Comparison of ENCODE assay signal across 9 cellular contexts in the genomic region with DNA sequence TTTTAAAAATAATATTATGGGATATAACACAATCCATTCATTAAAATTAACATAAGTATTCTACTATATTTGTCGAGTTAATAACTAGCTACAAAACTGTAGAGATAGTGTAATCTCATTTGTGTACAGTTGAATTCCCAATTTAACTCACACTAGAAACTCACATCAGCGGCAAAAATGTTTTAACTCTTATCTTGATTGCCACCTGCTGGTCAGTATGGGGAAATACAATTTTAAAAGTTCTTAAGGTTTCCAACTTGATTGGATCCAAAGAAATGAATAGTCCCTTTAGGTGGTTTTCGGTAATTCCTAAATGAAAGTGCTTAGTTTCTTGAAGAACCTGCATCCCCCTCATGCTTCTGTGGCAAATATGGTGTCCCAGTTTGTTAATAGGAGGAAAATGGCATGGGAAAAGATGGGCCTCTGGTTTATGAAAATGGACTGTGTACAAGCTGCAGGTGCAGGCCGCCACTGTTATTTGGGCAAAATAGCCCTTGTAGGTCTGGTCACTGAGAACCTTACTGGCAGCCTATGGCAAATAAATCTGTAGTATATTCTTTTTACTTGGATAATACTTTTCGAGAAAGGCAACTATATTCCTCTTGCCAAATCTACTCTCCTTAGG. TPM values are rescaled to one million over a fixed set of nuclear protein-coding genes. Genes with fewer than 3 reads are reported as not detected.
DNase-seq lines count a peak whose midpoint lies in the region; ATAC-seq and TF ChIP-seq lines count a peak whose summit lies in the region.
"Had no signal": no experiment of that assay in that cellular context is flagged by ENCODE, and none has a peak within 500 bp of the region (broad histone marks: within the 10 kb centered on the region; RNA-seq: fewer than 3 reads in every experiment).

No MANE protein-coding gene starts in this region.

- H3K4me1 ChIP-seq in DND-41 (ENCODE audit: insufficient read depth, low read length) = no peaks in the 10 kb centered on the region
- H3K4me1 ChIP-seq in lower lobe of right lung = no peaks in the 10 kb centered on the region
- H3K4me1 ChIP-seq: SJCRH30 had no signal

- H2AFZ ChIP-seq in DND-41 (ENCODE audit: low read depth, low read length) = no peak overlapping the region

- H3K27me3 Mint-ChIP-seq in HFFc6 (ENCODE audit: insufficient read depth) = no peaks in the 10 kb centered on the region

- no peaks in the 10 kb centered on the region for H3K4me1 Mint-ChIP-seq in HFFc6 (ENCODE audit: low read depth)

- H3K4me3 ChIP-seq in DND-41 (ENCODE audit: low read depth in 1 of 2, low read length in 2 of 2) (no peak overlapping the region), brain microvascular endothelial cell (ENCODE audit: low read depth, low read length) (no peak overlapping the region), lower lobe of right lung (no peak overlapping the region)
- H3K4me3 ChIP-seq: SJCRH30 had no signal

- H3K27me3 ChIP-seq in DND-41 (ENCODE audit: insufficient read depth, low read length, poor library complexity) = no peaks in the 10 kb centered on the region
- H3K27me3 ChIP-seq in brain microvascular endothelial cell (replicated peaks) = no peaks in the 10 kb centered on the region
- H3K27me3 ChIP-seq in lower lobe of right lung (ENCODE audit: low read depth) = no peaks in the 10 kb centered on the region
- H3K27me3 ChIP-seq: SJCRH30 had no signal

- H3K27ac ChIP-seq in DND-41 (ENCODE audit: low read length) = no peak overlapping the region
- H3K27ac ChIP-seq in brain microvascular endothelial cell = no peak overlapping the region
- no peak overlapping the region for H3K27ac ChIP-seq in lower lobe of right lung
- H3K27ac ChIP-seq: SJCRH30 had no signal

- in situ Hi-C loops in brain microvascular endothelial cell (cut with HindIII; ENCODE audit: low pct_ligation_motif_present, low sequenced_read_pairs) = no loop called here

- no peak for ATAC-seq in DND-41 (ENCODE audit: insufficient read depth, low read depth)
- peak; percentile 30 to 50 for ATAC-seq in lower lobe of right lung
- ATAC-seq in GM19324 (IDR thresholded peaks at IDR 0.05; ENCODE audit: low FRiP score, unreplicated experiment) = no peak
- no peak for ATAC-seq in HG03097 (IDR thresholded peaks at IDR 0.05; ENCODE audit: low FRiP score, unreplicated experiment)

- H3K9me3 ChIP-seq in DND-41 (ENCODE audit: insufficient read depth, low read length, severe bottlenecking) (no peaks in the 10 kb centered on the region), lower lobe of right lung (no peaks in the 10 kb centered on the region)

- H3K79me2 ChIP-seq in DND-41 (ENCODE audit: insufficient read depth, low read length) = no peaks in the 10 kb centered on the region

- H3K4me2 ChIP-seq in DND-41 (ENCODE audit: insufficient read depth, low read length) = no peak overlapping the region

- H4K20me1 ChIP-seq in DND-41 (ENCODE audit: insufficient read depth, low read length) = no peaks in the 10 kb centered on the region

- no peak overlapping the region for H3K27ac Mint-ChIP-seq in HFFc6

- H3K36me3 ChIP-seq in DND-41 (ENCODE audit: insufficient read depth, low read length) = no peaks in the 10 kb centered on the region
- no peaks in the 10 kb centered on the region for H3K36me3 ChIP-seq in brain microvascular endothelial cell (replicated peaks)
- H3K36me3 ChIP-seq in lower lobe of right lung = no peaks in the 10 kb centered on the region
- H3K36me3 ChIP-seq: SJCRH30 had no signal

- H3K9me3 Mint-ChIP-seq in HFFc6 = peaks cover 7% of the 10 kb centered on the region; the same call in 1 of the 2 replicates

- no peak overlapping the region for H3K9ac ChIP-seq in DND-41 (ENCODE audit: low read depth, low read length)

- no peak for DNase-seq in DND-41
- DNase-seq in HFFc6 = peak; percentile 4
- peak; percentile 59 for DNase-seq in NCI-H2227 (lab: John Stamatoyannopoulos, UW; ENCODE audit: unreplicated experiment)
- no peak for DNase-seq in brain microvascular endothelial cell
- no peak for DNase-seq in lower lobe of right lung
- no peak for DNase-seq in activated effector memory CD4-positive, alpha-beta T cell treated with anti-CD3 and anti-CD28 coated beads, Interleukin-2, amount 50 U/mL, for 16 hours

- no peak overlapping the region for H3K4me3 Mint-ChIP-seq in HFFc6

- no peaks in the 10 kb centered on the region for H3K36me3 Mint-ChIP-seq in HFFc6 (ENCODE audit: low read depth)

- TF ChIP-seq CTCF in DND-41 (IDR thresholded peaks at IDR 0.05; ENCODE audit: borderline replicate concordance, extremely low read depth, low read length, poor library complexity, severe bottlenecking) (peak; percentile 70), HFFc6 (IDR thresholded peaks at IDR 0.05) (peak; percentile 84), brain microvascular endothelial cell (IDR thresholded peaks at IDR 0.05; ENCODE audit: low read depth, low read length, missing control alignments) (peak; percentile 32), lower lobe of right lung (IDR thresholded peaks at IDR 0.05) (peak; percentile 72)

- intact Hi-C loops in lower lobe of right lung (cut with DNase I) = loop anchor here (10.0 kb wide), 1 partner anchor 60 kb away; no protein-coding TSS in a partner anchor

RNA-seq across cellular contexts. Expression of gene SLC17A6, which starts 33.7 kb away (rescaled TPM):
- not detected for total RNA-seq in HFFc6 (2021; fragmentation: NEBNext Ultra II Directional; extraction: Animal tissue kit (Norgen Biotek cat#: 25700))
- total RNA-seq in lower lobe of right lung = not detected
- total RNA-seq: SJCRH30 had no signal

Comparison
In these comparisons a context has a peak if more than half of its experiments do, and no peak if none do; other contexts are left out.
1. ATAC-seq: peak in lower lobe of right lung (2 of 2); none in DND-41 (single experiment), GM19324 (single experiment) and HG03097 (single experiment).
2. DNase-seq: peak in HFFc6 (single experiment) and NCI-H2227 (single experiment); none in DND-41 (single experiment), brain microvascular endothelial cell (single experiment), lower lobe of right lung (single experiment) and activated effector memory CD4-positive, alpha-beta T cell treated with anti-CD3 and anti-CD28 coated beads, Interleukin-2, amount 50 U/mL, for 16 hours (single experiment).
3. CTCF ChIP-seq: peak in every context shown above with its lines; median percentile 84 in HFFc6; 72 in lower lobe of right lung; 70 in DND-41; 32 in brain microvascular endothelial cell.